Comparison of ENCODE assay signal across 15 cellular contexts in genomic region chr22:22552630-22553029, GRCh38. TPM values are rescaled to one million over a fixed set of nuclear protein-coding genes. Genes with fewer than 3 reads are reported as not detected.
DNase-seq lines count a peak whose midpoint lies in the region; ATAC-seq and TF ChIP-seq lines count a peak whose summit lies in the region.
"Had no signal": no experiment of that assay in that cellular context is flagged by ENCODE, and none has a peak within 500 bp of the region (broad histone marks: within the 10 kb centered on the region; RNA-seq: fewer than 3 reads in every experiment).

No MANE protein-coding gene starts in this region.

- H3K27ac ChIP-seq in hepatocyte (no peak overlapping the region), stomach (no peak overlapping the region)
- H3K27ac ChIP-seq: spleen, upper lobe of right lung had no signal

- peaks cover 1% of the 10 kb centered on the region for H3K27me3 Mint-ChIP-seq in activated CD8-positive, alpha-beta T cell treated with anti-CD3 and anti-CD28 coated beads for 36 hours
- peaks cover 3% of the 10 kb centered on the region for H3K27me3 Mint-ChIP-seq in activated CD8-positive, alpha-beta T cell treated with anti-CD3 and anti-CD28 coated beads, Interleukin-2, amount 10 ng/mL, durations not matched to agents 7 days and 5 days (ENCODE audit: low read depth)

- no peak for ATAC-seq in activated CD8-positive, alpha-beta T cell treated with anti-CD3 and anti-CD28 coated beads for 36 hours
- no peak for ATAC-seq in activated CD8-positive, alpha-beta T cell treated with anti-CD3 and anti-CD28 coated beads, Interleukin-2, amount 10 ng/mL, durations not matched to agents 7 days and 5 days
- ATAC-seq: left colon, T-helper 17 cell, upper lobe of right lung had no signal

- H3K4me3 ChIP-seq in fibroblast of pulmonary artery (replicated peaks; ENCODE audit: low read depth, low read length), result no peak overlapping the region
- no peak overlapping the region for H3K4me3 ChIP-seq in hepatocyte
- H3K4me3 ChIP-seq in stomach, result no peak overlapping the region
- H3K4me3 ChIP-seq: spleen, upper lobe of right lung had no signal

- H3K9me3 ChIP-seq in hepatocyte (ENCODE audit: low read depth), result no peaks in the 10 kb centered on the region
- H3K9me3 ChIP-seq in stomach, result no peaks in the 10 kb centered on the region
- H3K9me3 ChIP-seq: spleen, upper lobe of right lung had no signal

- H3K9me3 Mint-ChIP-seq in activated CD8-positive, alpha-beta T cell treated with anti-CD3 and anti-CD28 coated beads for 36 hours, result no peaks in the 10 kb centered on the region
- H3K9me3 Mint-ChIP-seq in activated CD8-positive, alpha-beta T cell treated with anti-CD3 and anti-CD28 coated beads, Interleukin-2, amount 10 ng/mL, durations not matched to agents 7 days and 5 days (ENCODE audit: insufficient read depth), result no peaks in the 10 kb centered on the region

- peak; percentile 12 for DNase-seq in activated CD8-positive, alpha-beta T cell treated with anti-CD3 and anti-CD28 coated beads for 36 hours
- DNase-seq in activated CD8-positive, alpha-beta T cell treated with anti-CD3 and anti-CD28 coated beads, Interleukin-2, amount 10 ng/mL, durations not matched to agents 7 days and 5 days, result no peak
- DNase-seq in OCI-M1 (lab: John Stamatoyannopoulos, UW) (peak; percentile 76), fibroblast of pulmonary artery (ENCODE audit: low read depth) (peak; percentile 14), NCI-H774 (lab: John Stamatoyannopoulos, UW) (no peak), hepatocyte (ENCODE audit: low spot score) (no peak), stomach (no peak)
- DNase-seq in activated T-cell treated with anti-CD3 and anti-CD28 coated beads, Interleukin-2, amount 50 U/mL, for 48 hours, result no peak
- DNase-seq: cortex of kidney, left colon, NCI-H748 treated with DMSO at 0.1 percent for 48 hours, spleen, T-helper 17 cell, upper lobe of right lung had no signal

- POLR2A ChIA-PET in activated CD8-positive, alpha-beta T cell treated with anti-CD3 and anti-CD28 coated beads for 36 hours (lab: Charles Lee), result no interaction called here
- POLR2A ChIA-PET in activated CD8-positive, alpha-beta T cell treated with anti-CD3 and anti-CD28 coated beads, Interleukin-2, amount 10 ng/mL, durations not matched to agents 7 days and 5 days (lab: Charles Lee), result no interaction called here

- 49% methylated on average over 4 of the region's 4 CpGs for WGBS in hepatocyte (ENCODE audit: low lambda C conversion rate, missing lambda C conversion rate)
- 56 to 68% (median 62%) methylated on average over 4 of the region's 4 CpGs for WGBS in stomach, 5 donors

- H4K20me1 ChIP-seq in hepatocyte (ENCODE audit: insufficient read depth, poor library complexity, severe bottlenecking), result no peaks in the 10 kb centered on the region

- no peak overlapping the region for H2AFZ ChIP-seq in hepatocyte

- H3K4me1 Mint-ChIP-seq in activated CD8-positive, alpha-beta T cell treated with anti-CD3 and anti-CD28 coated beads for 36 hours (ENCODE audit: low read depth), result no peaks in the 10 kb centered on the region
- H3K4me1 Mint-ChIP-seq in activated CD8-positive, alpha-beta T cell treated with anti-CD3 and anti-CD28 coated beads, Interleukin-2, amount 10 ng/mL, durations not matched to agents 7 days and 5 days (ENCODE audit: low read depth), result no peaks in the 10 kb centered on the region

- TF ChIP-seq CTCF in activated CD8-positive, alpha-beta T cell treated with anti-CD3 and anti-CD28 coated beads for 36 hours (IDR thresholded peaks at IDR 0.05), result no peak
- no peak for TF ChIP-seq CTCF in fibroblast of pulmonary artery (IDR thresholded peaks at IDR 0.05; ENCODE audit: low read length, missing control alignments)
- no peak for TF ChIP-seq CTCF in hepatocyte (IDR thresholded peaks at IDR 0.05; ENCODE audit: poor library complexity)
- no peak for TF ChIP-seq CTCF in stomach (IDR thresholded peaks at IDR 0.05)

- TF ChIP-seq EP300 in stomach (IDR thresholded peaks at IDR 0.05), result no peak

- H3K79me2 ChIP-seq in hepatocyte, result no peaks in the 10 kb centered on the region

- H3K36me3 ChIP-seq in hepatocyte (replicated peaks; ENCODE audit: insufficient read depth, low read depth) (no peaks in the 10 kb centered on the region), stomach (no peaks in the 10 kb centered on the region)
- H3K36me3 ChIP-seq: spleen, upper lobe of right lung had no signal

- TF ChIP-seq POLR2A in stomach (IDR thresholded peaks at IDR 0.05), result no peak

- CTCF ChIA-PET in activated CD8-positive, alpha-beta T cell treated with anti-CD3 and anti-CD28 coated beads for 36 hours (lab: Charles Lee), result no interaction called here
- CTCF ChIA-PET in activated CD8-positive, alpha-beta T cell treated with anti-CD3 and anti-CD28 coated beads, Interleukin-2, amount 10 ng/mL, durations not matched to agents 7 days and 5 days (lab: Charles Lee), result interaction anchor here (0.5 kb wide), 1 partner anchor 102 kb away, joined by 3 read pairs; no protein-coding TSS in a partner anchor

- no peaks in the 10 kb centered on the region for H3K36me3 Mint-ChIP-seq in activated CD8-positive, alpha-beta T cell treated with anti-CD3 and anti-CD28 coated beads for 36 hours (ENCODE audit: low read depth)
- H3K36me3 Mint-ChIP-seq in activated CD8-positive, alpha-beta T cell treated with anti-CD3 and anti-CD28 coated beads, Interleukin-2, amount 10 ng/mL, durations not matched to agents 7 days and 5 days (ENCODE audit: low read depth), result no peaks in the 10 kb centered on the region

- H3K9me2 ChIP-seq in hepatocyte (replicated peaks; ENCODE audit: insufficient read depth), result no peaks in the 10 kb centered on the region

- H3K4me1 ChIP-seq in hepatocyte (ENCODE audit: insufficient read depth) (no peaks in the 10 kb centered on the region), stomach (no peaks in the 10 kb centered on the region)
- H3K4me1 ChIP-seq: spleen, upper lobe of right lung had no signal

- intact Hi-C loops in activated CD8-positive, alpha-beta T cell treated with anti-CD3 and anti-CD28 coated beads for 36 hours (cut with micrococcal nuclease), result no loop called here
- intact Hi-C loops in stomach (cut with DNase I; ENCODE audit: low total_unique reads), result no loop called here

- no peak overlapping the region for H3K4me3 Mint-ChIP-seq in activated CD8-positive, alpha-beta T cell treated with anti-CD3 and anti-CD28 coated beads for 36 hours
- H3K4me3 Mint-ChIP-seq in activated CD8-positive, alpha-beta T cell treated with anti-CD3 and anti-CD28 coated beads, Interleukin-2, amount 10 ng/mL, durations not matched to agents 7 days and 5 days, result no peak overlapping the region
- H3K4me3 Mint-ChIP-seq: T-helper 17 cell had no signal

- H3K27ac Mint-ChIP-seq in activated CD8-positive, alpha-beta T cell treated with anti-CD3 and anti-CD28 coated beads for 36 hours, result no peak overlapping the region
- H3K27ac Mint-ChIP-seq in activated CD8-positive, alpha-beta T cell treated with anti-CD3 and anti-CD28 coated beads, Interleukin-2, amount 10 ng/mL, durations not matched to agents 7 days and 5 days, result no peak overlapping the region
- H3K27ac Mint-ChIP-seq: T-helper 17 cell had no signal

- H3K4me2 ChIP-seq in hepatocyte, result no peak overlapping the region

- peaks cover 15% of the 10 kb centered on the region for H3K27me3 ChIP-seq in hepatocyte
- peaks cover 0 to 4% (median 0%) of the 10 kb centered on the region in 3 donors for H3K27me3 ChIP-seq in stomach
- H3K27me3 ChIP-seq: upper lobe of right lung had no signal

RNA-seq across cellular contexts. Expression of gene PRAME, which starts 6.4 kb away (rescaled TPM):
- not detected for total RNA-seq in activated CD8-positive, alpha-beta T cell treated with anti-CD3 and anti-CD28 coated beads for 36 hours
- not detected for total RNA-seq in activated CD8-positive, alpha-beta T cell treated with anti-CD3 and anti-CD28 coated beads, Interleukin-2, amount 10 ng/mL, durations not matched to agents 7 days and 5 days
- total RNA-seq in hepatocyte (not detected in 2 replicates), stomach (not detected)
- polyA plus RNA-seq in hepatocyte (not detected in 2 replicates), stomach (not detected)
- total RNA-seq: left colon, T-helper 17 cell, upper lobe of right lung had no signal
- polyA plus RNA-seq: neural cell had no signal

RNA-seq across cellular contexts. Expression of gene ZNF280A, which starts 32.6 kb away (rescaled TPM):
- total RNA-seq in activated CD8-positive, alpha-beta T cell treated with anti-CD3 and anti-CD28 coated beads for 36 hours, result not detected
- not detected for total RNA-seq in activated CD8-positive, alpha-beta T cell treated with anti-CD3 and anti-CD28 coated beads, Interleukin-2, amount 10 ng/mL, durations not matched to agents 7 days and 5 days
- total RNA-seq in hepatocyte, result 0.47 and 0.64 TPM in 2 replicates
- polyA plus RNA-seq in hepatocyte, result 0.44 TPM in 1 of 2 replicates, not detected in the other
- total RNA-seq in stomach, result not detected
- polyA plus RNA-seq in stomach, result not detected
- total RNA-seq: left colon, T-helper 17 cell, upper lobe of right lung had no signal
- polyA plus RNA-seq: neural cell, spleen had no signal

RNA-seq across cellular contexts. Expression of gene ZNF280B, which starts 44.1 kb away (rescaled TPM):
- 1 to 10 TPM; 2.3 to 3.0 TPM for total RNA-seq in activated CD8-positive, alpha-beta T cell treated with anti-CD3 and anti-CD28 coated beads for 36 hours
- 1 to 10 TPM; 2.6 TPM for total RNA-seq in activated CD8-positive, alpha-beta T cell treated with anti-CD3 and anti-CD28 coated beads, Interleukin-2, amount 10 ng/mL, durations not matched to agents 7 days and 5 days
- total RNA-seq in hepatocyte (2.6 and 2.8 TPM in 2 replicates), stomach (1 to 10 TPM in 1 of 5 donors, under 1 TPM in 3, not detected in 1; under 0.01 to 1.3 (median 0.57) TPM)
- polyA plus RNA-seq in hepatocyte (0.78 and 1.5 TPM in 2 replicates), stomach (under 1 TPM; 0.10 to 0.15 (median 0.12) TPM)

Comparison
In these comparisons a context has a peak if more than half of its experiments do, and no peak if none do; other contexts are left out.
1. DNase-seq: peak in activated CD8-positive, alpha-beta T cell treated with anti-CD3 and anti-CD28 coated beads for 36 hours (single experiment), OCI-M1 (single experiment) and fibroblast of pulmonary artery (single experiment); none in activated CD8-positive, alpha-beta T cell treated with anti-CD3 and anti-CD28 coated beads, Interleukin-2, amount 10 ng/mL, durations not matched to agents 7 days and 5 days (single experiment), NCI-H774 (single experiment), activated T-cell treated with anti-CD3 and anti-CD28 coated beads, Interleukin-2, amount 50 U/mL, for 48 hours (0 of 2), hepatocyte (single experiment) and stomach (single experiment).